ENCODE assay signal across 1 cellular context in genomic region chr20:57985278-57985677, GRCh38.
TF ChIP-seq lines count a peak whose summit lies in the region.

No MANE protein-coding gene starts in this region.

TF ChIP-seq in GM23338, 12 proteins besides CTCF, POLR2A, EP300 and RAD21 (continued from another document):
- no peak for TF ChIP-seq ETS1 (IDR thresholded peaks at IDR 0.05)
- no peak for TF ChIP-seq CREB1 (CRISPR knock-in tag; IDR thresholded peaks at IDR 0.05; ENCODE audit: low read depth)
- TF ChIP-seq REST (IDR thresholded peaks at IDR 0.05; ENCODE audit: unreplicated experiment) = no peak
- TF ChIP-seq EZH2 (IDR thresholded peaks at IDR 0.05; ENCODE audit: low read depth, unreplicated experiment) = no peak
- TF ChIP-seq ZNF331 (CRISPR knock-in tag; IDR thresholded peaks at IDR 0.05; ENCODE audit: low read depth) = no peak
